25 cellular contexts compared by ENCODE assay signal in the genomic region with DNA sequence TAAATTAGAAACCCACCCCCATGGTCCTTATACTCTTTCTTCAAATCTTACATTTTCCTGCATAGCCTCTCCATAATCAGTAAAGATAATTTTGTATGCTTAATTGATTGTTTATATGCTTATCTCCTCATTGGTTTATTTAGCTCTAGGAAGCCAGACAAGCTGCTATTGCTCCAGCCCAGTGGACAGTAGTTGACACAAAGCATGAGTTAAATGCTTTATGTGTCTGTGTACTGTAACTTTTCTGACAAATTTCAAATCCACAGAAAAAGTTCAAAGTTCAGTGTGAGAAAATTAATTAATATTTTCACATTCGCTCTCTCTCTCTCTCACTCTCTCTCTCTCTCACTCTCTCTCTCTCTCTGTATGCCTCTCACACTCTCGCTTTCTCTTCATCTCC.
DNase-seq lines count a peak whose midpoint lies in the region; ATAC-seq and TF ChIP-seq lines count a peak whose summit lies in the region.
"Had no signal": no experiment of that assay in that cellular context is flagged by ENCODE, and none has a peak within 500 bp of the region (broad histone marks: within the 10 kb centered on the region; RNA-seq: fewer than 3 reads in every experiment).

No MANE protein-coding gene starts in this region.

- H3K9me3 ChIP-seq in IMR-90 (ENCODE audit: control insufficient read depth, insufficient read depth, low read length) (no peaks in the 10 kb centered on the region), mesodermal cell (ENCODE audit: control insufficient read depth, low read length) (no peaks in the 10 kb centered on the region), smooth muscle cell (replicated peaks; ENCODE audit: low read depth) (no peaks in the 10 kb centered on the region), vagina (no peaks in the 10 kb centered on the region)
- H3K9me3 ChIP-seq: BLaER1 treated with 17β-estradiol and CSF1 and Interleukin-3, amounts not matched to agents 10 nM and 100 nM; heart right ventricle; mucosa of descending colon; thoracic aorta had no signal

- no peak overlapping the region for H2AK9ac ChIP-seq in IMR-90 (replicated peaks; ENCODE audit: low read depth, low read length, poor library complexity)

- peak overlapping the region; percentile 82 for H2BK120ac ChIP-seq in IMR-90 (ENCODE audit: low read depth, low read length)

- H4K20me1 ChIP-seq in IMR-90 (ENCODE audit: insufficient read depth, low read length): no peaks in the 10 kb centered on the region
- no peaks in the 10 kb centered on the region for H4K20me1 ChIP-seq in smooth muscle cell (ENCODE audit: low read depth)
- H4K20me1 ChIP-seq: BLaER1 treated with 17β-estradiol and CSF1 and Interleukin-3, amounts not matched to agents 10 nM and 100 nM had no signal

- peaks cover 0 to 18% of the 10 kb centered on the region in 2 experiments; a peak in 2 of 4 replicates for H3K79me1 ChIP-seq in IMR-90 (ENCODE audit: low read depth in 1 of 2, low read length in 2 of 2)

- H3K4me3 ChIP-seq in IMR-90 (ENCODE audit: insufficient read depth, low read depth, low read length) (no peak overlapping the region), brain microvascular endothelial cell (ENCODE audit: low read depth, low read length) (no peak overlapping the region), mesodermal cell (ENCODE audit: extremely low read depth, insufficient read depth, low read length, poor library complexity, severe bottlenecking) (no peak overlapping the region), smooth muscle cell (no peak overlapping the region), vagina (no peak overlapping the region)
- H3K4me3 ChIP-seq: BLaER1 treated with 17β-estradiol and CSF1 and Interleukin-3, amounts not matched to agents 10 nM and 100 nM; heart right ventricle; mucosa of descending colon; thoracic aorta had no signal

- H3K27me3 ChIP-seq in IMR-90 (ENCODE audit: control insufficient read depth, insufficient read depth, low read length) (no peaks in the 10 kb centered on the region), brain microvascular endothelial cell (replicated peaks) (no peaks in the 10 kb centered on the region), smooth muscle cell (ENCODE audit: low read depth) (no peaks in the 10 kb centered on the region), vagina (no peaks in the 10 kb centered on the region)
- H3K27me3 ChIP-seq: BLaER1 treated with 17β-estradiol and CSF1 and Interleukin-3, amounts not matched to agents 10 nM and 100 nM; heart right ventricle had no signal

- ATAC-seq in IMR-90 (ENCODE audit: low read depth): no peak
- ATAC-seq: activated CD8-positive, alpha-beta T cell treated with anti-CD3 and anti-CD28 coated beads, Interleukin-2, amount 10 ng/mL, durations not matched to agents 7 days and 5 days; heart right ventricle; mucosa of descending colon; natural killer cell; Panc1 had no signal

- H2BK15ac ChIP-seq in IMR-90 (ENCODE audit: low read depth, low read length): peak overlapping the region; percentile 53; the same call in 2 of the 3 replicates

- peak overlapping the region; percentile 34; the same call in 1 of the 2 replicates for H3K4me2 ChIP-seq in IMR-90 (ENCODE audit: low read depth, low read length)
- H3K4me2 ChIP-seq in smooth muscle cell: peak overlapping the region; percentile 70
- H3K4me2 ChIP-seq: BLaER1 treated with 17β-estradiol and CSF1 and Interleukin-3, amounts not matched to agents 10 nM and 100 nM had no signal

- H2BK20ac ChIP-seq in IMR-90 (ENCODE audit: low read depth, low read length): peak overlapping the region; percentile 81; the same call in 1 of the 2 replicates

- H3K4me1 ChIP-seq in IMR-90 (ENCODE audit: control insufficient read depth, insufficient read depth, low read length) (peaks cover 3% of the 10 kb centered on the region; the same call in 1 of the 2 replicates), mesodermal cell (ENCODE audit: control insufficient read depth, insufficient read depth, low read length, poor library complexity, severe bottlenecking) (peaks cover 44% of the 10 kb centered on the region), smooth muscle cell (ENCODE audit: low read depth) (peaks cover 5% of the 10 kb centered on the region), vagina (no peaks in the 10 kb centered on the region)
- H3K4me1 ChIP-seq: BLaER1 treated with 17β-estradiol and CSF1 and Interleukin-3, amounts not matched to agents 10 nM and 100 nM; heart right ventricle had no signal

- 100% methylated on average over 1 of the region's 2 CpGs; no CpG with 5 or more reads in 1 of the 2 experiments for WGBS in IMR-90 (ENCODE audit: extremely low coverage in 2 of 2, insufficient read length in 1 of 2), 2 experiments
- whole genome bisulfite sequencing in mesodermal cell (ENCODE audit: insufficient coverage in 2 of 2), 2 experiments: 92 to 100% methylated on average over 1 to 2 of the region's 2 CpGs
- 90% methylated on average over 2 of the region's 2 CpGs for WGBS in smooth muscle cell (ENCODE audit: low lambda C conversion rate)

- peak overlapping the region; percentile 70; the same call in 1 of the 2 replicates for H3K14ac ChIP-seq in IMR-90 (replicated peaks; ENCODE audit: low read depth, low read length)

- no peak overlapping the region for H2AFZ ChIP-seq in IMR-90 (replicated peaks; ENCODE audit: low read length, poor library complexity)
- peak overlapping the region; percentile 20 for H2AFZ ChIP-seq in smooth muscle cell (ENCODE audit: low read depth)

- H3K23ac ChIP-seq in IMR-90 (ENCODE audit: low read depth, low read length): peak overlapping the region; percentile 8; the same call in 1 of the 2 replicates

- POLR2A ChIA-PET in IMR-90 (lab: Charles Lee; ENCODE audit: unreplicated experiment): no interaction called here

- no peak overlapping the region for H3K4me3 Mint-ChIP-seq in activated T-helper 2 cell treated with anti-CD3 and anti-CD28 coated beads, Interferon-gamma antibody, Interleukin-2, Interleukin-4, amounts not matched to agents 10 μg/mL and 5 μg/mL and 100 μg/mL, durations not matched to agents 14 hours and 24 hours and 36 hours (ENCODE audit: low read depth)
- H3K4me3 Mint-ChIP-seq: activated CD8-positive, alpha-beta T cell treated with anti-CD3 and anti-CD28 coated beads, Interleukin-2, amount 10 ng/mL, durations not matched to agents 7 days and 5 days; activated naive CD4-positive, alpha-beta T cell treated with anti-CD3 and anti-CD28 coated beads, Interleukin-2, amount 50 U/mL, for 24 hours; endodermal cell; H9; natural killer cell; stimulated activated naive CD8-positive, alpha-beta T cell treated with anti-CD3 and anti-CD28 coated beads, Interleukin-15, Interleukin-2, amounts not matched to agents 100 ng/mL and 50 ng/mL, for 24 hours had no signal

- H3K18ac ChIP-seq in IMR-90 (ENCODE audit: low read depth, low read length): peak overlapping the region; percentile 35; the same call in 1 of the 2 replicates

- DNase-seq in IMR-90: peak; percentile 14
- no peak for DNase-seq in brain microvascular endothelial cell
- no peak for DNase-seq in smooth muscle cell (lab: John Stamatoyannopoulos, UW; ENCODE audit: unreplicated experiment)
- no peak for DNase-seq in activated T-helper 2 cell treated with anti-CD3 and anti-CD28 coated beads, Interferon-gamma antibody, Interleukin-2, Interleukin-4, amounts not matched to agents 10 μg/mL and 5 μg/mL and 100 μg/mL, durations not matched to agents 14 hours and 24 hours and 36 hours (ENCODE audit: low spot score)
- no peak for DNase-seq in vagina (ENCODE audit: extremely low spot score in 2 of 2)
- DNase-seq in NCI-H2227 (lab: John Stamatoyannopoulos, UW; ENCODE audit: unreplicated experiment): no peak
- DNase-seq: activated CD8-positive, alpha-beta T cell treated with anti-CD3 and anti-CD28 coated beads, Interleukin-2, amount 10 ng/mL, durations not matched to agents 7 days and 5 days; endodermal cell; foreskin melanocyte; H9; heart right ventricle; mucosa of descending colon; natural killer cell; NCI-H1417 treated with DMSO at 0.1 percent for 48 hours; NCI-H2081 treated with DMSO at 0.1 percent for 48 hours; NCI-H748 treated with DMSO at 0.1 percent for 48 hours; retina; Right ventricle myocardium superior; stimulated activated CD4-positive, alpha-beta T cell treated with anti-CD3 and anti-CD28 coated beads, Interleukin-1b, Interleukin-23, amount 100 ng/mL, for 48 hours had no signal

- H3K27ac ChIP-seq in IMR-90 (ENCODE audit: insufficient read depth, low read length) (no peak overlapping the region), brain microvascular endothelial cell (peak overlapping the region; percentile 97), mesodermal cell (ENCODE audit: low read depth, low read length, severe bottlenecking) (peak overlapping the region; percentile 98), smooth muscle cell (ENCODE audit: low read depth) (peak overlapping the region; percentile 95), vagina (no peak overlapping the region)
- H3K27ac ChIP-seq: BLaER1 treated with 17β-estradiol and CSF1 and Interleukin-3, amounts not matched to agents 10 nM and 100 nM; heart right ventricle; thoracic aorta had no signal

- peak overlapping the region; percentile 65 for H2BK5ac ChIP-seq in IMR-90 (ENCODE audit: low read depth, low read length, poor library complexity, severe bottlenecking)

- H3F3A ChIP-seq in smooth muscle cell (ENCODE audit: low read depth): peaks cover 4% of the 10 kb centered on the region

- H3K36me3 ChIP-seq in IMR-90 (ENCODE audit: control insufficient read depth, insufficient read depth, low read length) (no peaks in the 10 kb centered on the region), brain microvascular endothelial cell (replicated peaks) (no peaks in the 10 kb centered on the region), mesodermal cell (ENCODE audit: control insufficient read depth, insufficient read depth, low read length) (no peaks in the 10 kb centered on the region), smooth muscle cell (ENCODE audit: low read depth) (no peaks in the 10 kb centered on the region), vagina (no peaks in the 10 kb centered on the region)
- H3K36me3 ChIP-seq: BLaER1 treated with 17β-estradiol and CSF1 and Interleukin-3, amounts not matched to agents 10 nM and 100 nM; heart right ventricle; thoracic aorta had no signal

- TF ChIP-seq RAD21 in IMR-90 (IDR thresholded peaks at IDR 0.05; ENCODE audit: low read length): no peak

- intact Hi-C loops in IMR-90 (cut with micrococcal nuclease): loop anchor here (10.0 kb wide), 1 partner anchor 368 kb away; no protein-coding TSS in a partner anchor
- intact Hi-C loops in activated T-helper 2 cell treated with anti-CD3 and anti-CD28 coated beads, Interferon-gamma antibody, Interleukin-2, Interleukin-4, amounts not matched to agents 10 μg/mL and 5 μg/mL and 100 μg/mL, durations not matched to agents 14 hours and 24 hours and 36 hours (cut with micrococcal nuclease): no loop called here
- intact Hi-C loops in vagina (cut with DNase I): no loop called here

- H3K27ac Mint-ChIP-seq in activated T-helper 2 cell treated with anti-CD3 and anti-CD28 coated beads, Interferon-gamma antibody, Interleukin-2, Interleukin-4, amounts not matched to agents 10 μg/mL and 5 μg/mL and 100 μg/mL, durations not matched to agents 14 hours and 24 hours and 36 hours: no peak overlapping the region
- H3K27ac Mint-ChIP-seq: activated CD8-positive, alpha-beta T cell treated with anti-CD3 and anti-CD28 coated beads, Interleukin-2, amount 10 ng/mL, durations not matched to agents 7 days and 5 days; activated naive CD4-positive, alpha-beta T cell treated with anti-CD3 and anti-CD28 coated beads, Interleukin-2, amount 50 U/mL, for 24 hours; endodermal cell; H9; natural killer cell; stimulated activated naive CD8-positive, alpha-beta T cell treated with anti-CD3 and anti-CD28 coated beads, Interleukin-15, Interleukin-2, amounts not matched to agents 100 ng/mL and 50 ng/mL, for 24 hours had no signal

- H4K91ac ChIP-seq in IMR-90 (ENCODE audit: insufficient read depth, low read depth, low read length): no peak overlapping the region; the same call in 1 of the 2 replicates

- H4K8ac ChIP-seq in IMR-90 (ENCODE audit: low read depth in 2 of 2, low read length in 2 of 2): peak overlapping the region; percentile 35 to 41; a peak in 2 of 4 replicates

- H3K9ac ChIP-seq in IMR-90 (ENCODE audit: low read depth, low read length) (no peak overlapping the region), smooth muscle cell (ENCODE audit: low read depth) (peak overlapping the region; percentile 79)
- H3K9ac ChIP-seq: BLaER1 treated with 17β-estradiol and CSF1 and Interleukin-3, amounts not matched to agents 10 nM and 100 nM had no signal

- peak overlapping the region; percentile 48; the same call in 1 of the 2 replicates for H3K4ac ChIP-seq in IMR-90 (ENCODE audit: low read depth, low read length)

- H3K27me3 Mint-ChIP-seq in activated T-helper 2 cell treated with anti-CD3 and anti-CD28 coated beads, Interferon-gamma antibody, Interleukin-2, Interleukin-4, amounts not matched to agents 10 μg/mL and 5 μg/mL and 100 μg/mL, durations not matched to agents 14 hours and 24 hours and 36 hours (ENCODE audit: low read depth): no peaks in the 10 kb centered on the region
- H3K27me3 Mint-ChIP-seq: stimulated activated naive CD8-positive, alpha-beta T cell treated with anti-CD3 and anti-CD28 coated beads, Interleukin-15, Interleukin-2, amounts not matched to agents 100 ng/mL and 50 ng/mL, for 24 hours had no signal

- H3K79me2 ChIP-seq in smooth muscle cell (ENCODE audit: low read depth): no peaks in the 10 kb centered on the region

- peak overlapping the region; percentile 48; the same call in 1 of the 2 replicates for H4K5ac ChIP-seq in IMR-90 (ENCODE audit: low read depth, low read length)

- H3K4me1 Mint-ChIP-seq in activated T-helper 2 cell treated with anti-CD3 and anti-CD28 coated beads, Interferon-gamma antibody, Interleukin-2, Interleukin-4, amounts not matched to agents 10 μg/mL and 5 μg/mL and 100 μg/mL, durations not matched to agents 14 hours and 24 hours and 36 hours (ENCODE audit: low read depth): no peaks in the 10 kb centered on the region
- H3K4me1 Mint-ChIP-seq: activated naive CD4-positive, alpha-beta T cell treated with anti-CD3 and anti-CD28 coated beads, Interleukin-2, amount 50 U/mL, for 24 hours; natural killer cell had no signal

- H3K9me1 ChIP-seq in IMR-90 (ENCODE audit: insufficient read depth, low read length): no peaks in the 10 kb centered on the region

- TF ChIP-seq POLR2A in IMR-90 (IDR thresholded peaks at IDR 0.05; ENCODE audit: low read depth, low read length) (no peak), vagina (IDR thresholded peaks at IDR 0.05) (no peak)

- H2AK5ac ChIP-seq in IMR-90 (ENCODE audit: low read depth, low read length): no peak overlapping the region

- dilution Hi-C loops in IMR-90 (cut with HindIII; ENCODE audit: low sequenced_read_pairs, unreplicated experiment): no loop called here

- peak overlapping the region; percentile 45; the same call in 1 of the 2 replicates for H3K56ac ChIP-seq in IMR-90 (ENCODE audit: extremely low read depth, insufficient read depth, low read length)

- in situ Hi-C loops in IMR-90 (cut with MboI; ENCODE audit: low sequenced_read_pairs) (no loop called here), brain microvascular endothelial cell (cut with HindIII; ENCODE audit: low pct_ligation_motif_present, low sequenced_read_pairs) (no loop called here)

- BruUV-seq in IMR-90 (replicated peaks; lab: Mats Ljungman, UMichigan): no TSS peak

- H3K9me3 Mint-ChIP-seq in activated T-helper 2 cell treated with anti-CD3 and anti-CD28 coated beads, Interferon-gamma antibody, Interleukin-2, Interleukin-4, amounts not matched to agents 10 μg/mL and 5 μg/mL and 100 μg/mL, durations not matched to agents 14 hours and 24 hours and 36 hours: no peaks in the 10 kb centered on the region
- H3K9me3 Mint-ChIP-seq: activated naive CD4-positive, alpha-beta T cell treated with anti-CD3 and anti-CD28 coated beads, Interleukin-2, amount 50 U/mL, for 24 hours; endodermal cell; H9; stimulated activated naive CD8-positive, alpha-beta T cell treated with anti-CD3 and anti-CD28 coated beads, Interleukin-15, Interleukin-2, amounts not matched to agents 100 ng/mL and 50 ng/mL, for 24 hours had no signal

- H3K36me3 Mint-ChIP-seq in activated T-helper 2 cell treated with anti-CD3 and anti-CD28 coated beads, Interferon-gamma antibody, Interleukin-2, Interleukin-4, amounts not matched to agents 10 μg/mL and 5 μg/mL and 100 μg/mL, durations not matched to agents 14 hours and 24 hours and 36 hours (ENCODE audit: low read depth): no peaks in the 10 kb centered on the region
- H3K36me3 Mint-ChIP-seq: activated naive CD4-positive, alpha-beta T cell treated with anti-CD3 and anti-CD28 coated beads, Interleukin-2, amount 50 U/mL, for 24 hours; natural killer cell had no signal

- CTCF ChIA-PET in IMR-90 (lab: Yijun Ruan, JAX): interaction anchor here (1.0 kb wide), 1 partner anchor 16 kb away, joined by 3 read pairs; no protein-coding TSS in a partner anchor

- TF ChIP-seq CTCF in IMR-90 (conservative IDR thresholded peaks at IDR 0.05; ENCODE audit: low read depth, low read length) (no peak), brain microvascular endothelial cell (IDR thresholded peaks at IDR 0.05; ENCODE audit: low read depth, low read length, missing control alignments) (no peak), smooth muscle cell (IDR thresholded peaks at IDR 0.05; ENCODE audit: borderline replicate concordance, insufficient read depth, poor library complexity, severe bottlenecking) (no peak), vagina (IDR thresholded peaks at IDR 0.05) (no peak)

Comparison
In these comparisons a context has a peak if more than half of its experiments do, and no peak if none do; other contexts are left out.
1. H3K27ac ChIP-seq: peak in brain microvascular endothelial cell (single experiment), mesodermal cell (single experiment) and smooth muscle cell (single experiment); none in IMR-90 (single experiment) and vagina (single experiment).